ENCODE assay signal across 24 cellular contexts in the genomic region with DNA sequence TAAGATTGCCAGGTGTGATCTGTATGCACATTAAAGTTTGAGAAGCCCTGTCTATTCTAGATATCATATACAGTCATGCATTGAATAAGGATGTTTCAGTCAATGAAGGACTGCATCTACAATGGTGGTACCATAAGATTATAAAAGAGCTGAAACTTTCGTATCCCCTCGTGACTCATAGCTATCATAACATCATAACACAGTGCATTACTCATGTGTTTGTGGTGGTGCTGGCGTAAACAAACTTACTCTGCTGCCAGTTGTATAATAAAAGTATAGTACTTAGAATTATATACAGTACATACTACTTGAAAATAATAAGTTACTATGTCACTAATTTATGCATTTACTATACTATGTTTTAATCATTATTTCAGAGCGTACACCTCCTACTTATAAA.
"Had no signal": no experiment of that assay in that cellular context is flagged by ENCODE, and none has a peak within 500 bp of the region (broad histone marks: within the 10 kb centered on the region; RNA-seq: fewer than 3 reads in every experiment).

No MANE protein-coding gene starts in this region.

- ATAC-seq: body of pancreas; esophagus mucosa; gastroesophageal sphincter; left ventricle myocardium superior; natural killer cell treated with Interleukin-12 subunit alpha and Interleukin-12 subunit beta and Interleukin-15 and Interleukin-18, amount 100 ng/mL, for 72 hours; right cardiac atrium had no signal

- DNase-seq: activated B cell treated with CpG ODN at 0.5 μM for 24 hours; activated CD4-positive, alpha-beta T cell treated with anti-CD3 and anti-CD28 coated beads for 4 hours; activated CD4-positive, alpha-beta T cell treated with anti-CD3 and anti-CD28 coated beads, Interleukin-2, amount 50 U/mL, for 48 hours; activated effector memory CD4-positive, alpha-beta T cell treated with Interleukin-2 at 50 U/mL for 16 hours; activated naive CD4-positive, alpha-beta T cell treated with anti-CD3 and anti-CD28 coated beads, Interleukin-2, amount 10 ng/mL, durations not matched to agents 7 days and 5 days; activated T-cell treated with anti-CD3 and anti-CD28 coated beads, Interleukin-2, amount 50 U/mL, for 48 hours; anterior cingulate cortex; body of pancreas; caudate nucleus; effector memory CD4-positive, alpha-beta T cell; head of caudate nucleus; hypothalamus; left ventricle myocardium superior; ovary; right cardiac atrium; stimulated activated CD4-positive, alpha-beta T cell treated with anti-CD3 and anti-CD28 coated beads, Interleukin-12 subunit alpha, Interleukin-12 subunit beta, amount 100 ng/mL, for 4 hours; stomach; T1000 had no signal

- H3K36me3 ChIP-seq: gastroesophageal sphincter, ovary, prostate gland, stomach, suprapubic skin, tibial nerve had no signal

- H3K4me3 ChIP-seq: body of pancreas, gastroesophageal sphincter, ovary, prostate gland, stomach, suprapubic skin, tibial nerve had no signal

- H3K27me3 ChIP-seq: body of pancreas, gastroesophageal sphincter, ovary, stomach, suprapubic skin, tibial nerve had no signal

- H3K4me1 ChIP-seq: body of pancreas, gastroesophageal sphincter, prostate gland, stomach, suprapubic skin, tibial nerve had no signal

- H3K27ac ChIP-seq: body of pancreas, gastroesophageal sphincter, ovary, prostate gland, stomach, suprapubic skin, tibial nerve had no signal

- H3K9me3 ChIP-seq: body of pancreas, ovary, prostate gland had no signal
